In genomic region chr7:57210212-57210611, GRCh38 we compare ENCODE assay signal across 19 cellular contexts.
A peak's percentile ranks its signal among the peaks of the same experiment; 100 is the strongest.
DNase-seq lines count a peak whose midpoint lies in the region; ATAC-seq, FAIRE-seq and TF ChIP-seq lines count a peak whose summit lies in the region.
"Had no signal": no experiment of that assay in that cellular context is flagged by ENCODE, and none has a peak within 500 bp of the region (broad histone marks: within the 10 kb centered on the region; RNA-seq: fewer than 3 reads in every experiment).

No MANE protein-coding gene starts in this region.

- intact Hi-C loops in right lobe of liver (cut with DNase I): no loop called here
- intact Hi-C loops in HepG2 (cut with micrococcal nuclease; ENCODE audit: unreplicated experiment): no loop called here
- intact Hi-C loops in lower lobe of right lung (cut with DNase I): no loop called here
- intact Hi-C loops in spleen (cut with DNase I; ENCODE audit: low total_unique reads): no loop called here
- intact Hi-C loops in activated CD4-positive, alpha-beta T cell treated with anti-CD3 and anti-CD28 coated beads, Interleukin-2, amount 10 ng/mL, durations not matched to agents 24 days and 14 days (cut with micrococcal nuclease): no loop called here

- H3K36me3 Mint-ChIP-seq in activated CD4-positive, alpha-beta T cell treated with anti-CD3 and anti-CD28 coated beads, Interleukin-2, amount 10 ng/mL, durations not matched to agents 24 days and 14 days (ENCODE audit: low read depth): peaks cover under 1% of the 10 kb centered on the region

- POLR2A ChIA-PET in HepG2 (lab: Yijun Ruan, JAX): no interaction called here

- no peak overlapping the region for H3K9ac ChIP-seq in HepG2 (ENCODE audit: insufficient read depth, low read depth, low read length)

- H3K27ac ChIP-seq in right lobe of liver (no peak overlapping the region), HepG2 (ENCODE audit: extremely low read length, insufficient read depth, low read length) (no peak overlapping the region), lower lobe of right lung (no peak overlapping the region), spleen (no peak overlapping the region)

- H3K4me2 ChIP-seq in HepG2 (ENCODE audit: low read depth, low read length): no peak overlapping the region
- H3K4me2 ChIP-seq: GM23338 had no signal

- no peaks in the 10 kb centered on the region for H3K9me3 ChIP-seq in right lobe of liver
- H3K9me3 ChIP-seq in HepG2 (ENCODE audit: low read length): peaks cover 91% of the 10 kb centered on the region
- no peaks in the 10 kb centered on the region for H3K9me3 ChIP-seq in lower lobe of right lung
- H3K9me3 ChIP-seq in spleen: peaks cover 0 to 99% (median 31%) of the 10 kb centered on the region in 8 donors

- H3K36me3 ChIP-seq in right lobe of liver (no peaks in the 10 kb centered on the region), HepG2 (replicated peaks in 1 of 2; ENCODE audit: control insufficient read depth in 1 of 2, insufficient read depth in 2 of 2, low read length in 2 of 2) (no peaks in the 10 kb centered on the region), lower lobe of right lung (no peaks in the 10 kb centered on the region), spleen (no peaks in the 10 kb centered on the region)

- no peaks in the 10 kb centered on the region for H3K4me1 ChIP-seq in right lobe of liver
- no peaks in the 10 kb centered on the region for H3K4me1 ChIP-seq in HepG2 (ENCODE audit: insufficient read depth, low read length)
- H3K4me1 ChIP-seq in lower lobe of right lung: no peaks in the 10 kb centered on the region
- H3K4me1 ChIP-seq in spleen: no peaks in the 10 kb centered on the region

- WGBS in right lobe of liver (ENCODE audit: insufficient coverage, low coverage, low lambda C conversion rate, missing lambda C conversion rate): 80% methylated on average over 1 of the region's 3 CpGs
- WGBS in HepG2 (ENCODE audit: low lambda C conversion rate): 0% methylated on average over 3 of the region's 3 CpGs
- 74 to 94% (median 80%) methylated on average over 3 of the region's 3 CpGs for WGBS in spleen, 5 donors

- no peak for TF ChIP-seq RAD21 in HepG2 (CRISPR knock-in tag; IDR thresholded peaks at IDR 0.05)

- no peak overlapping the region for H3K4me3 ChIP-seq in right lobe of liver
- H3K4me3 ChIP-seq in HepG2 (replicated peaks in 1 of 3; ENCODE audit: insufficient read depth in 1 of 3, low read depth in 2 of 3, low read length in 3 of 3): no peak overlapping the region
- no peak overlapping the region for H3K4me3 ChIP-seq in lower lobe of right lung
- H3K4me3 ChIP-seq in spleen: no peak overlapping the region
- H3K4me3 ChIP-seq: GM23338 had no signal

- no peak overlapping the region for H3K4me3 Mint-ChIP-seq in activated CD4-positive, alpha-beta T cell treated with anti-CD3 and anti-CD28 coated beads, Interleukin-2, amount 10 ng/mL, durations not matched to agents 24 days and 14 days
- H3K4me3 Mint-ChIP-seq: CD4-positive, alpha-beta memory T cell; GM23338; H9 had no signal

- in situ Hi-C loops in HepG2 (cut with HindIII; ENCODE audit: extremely low pct_ligation_motif_present, low pct_unique_long_range_greater_than_20kb): no loop called here

- CTCF ChIA-PET in HepG2 (lab: Yijun Ruan, JAX; ENCODE audit: low intra/inter-chr PET ratio, low total read pairs): no interaction called here

- no peak for FAIRE-seq in HepG2 (lab: Jason Lieb, UNC)
- FAIRE-seq: GM12891, GM18507 had no signal

- no peak for TF ChIP-seq POLR2A in right lobe of liver (IDR thresholded peaks at IDR 0.05)
- no peak for TF ChIP-seq POLR2A in HepG2 (IDR thresholded peaks at IDR 0.05; ENCODE audit: insufficient read depth in 1 of 2, low read depth in 2 of 2, low read length in 2 of 2)
- TF ChIP-seq POLR2A in spleen (IDR thresholded peaks at IDR 0.05): no peak

- TF ChIP-seq EP300 in HepG2 (IDR thresholded peaks at IDR 0.05; ENCODE audit: low read depth in 2 of 2, low read length in 2 of 2) (no peak), HepG2 (CRISPR knock-in tag; IDR thresholded peaks at IDR 0.05; ENCODE audit: borderline replicate concordance) (no peak)

- H2AFZ ChIP-seq in HepG2 (ENCODE audit: low read length): no peak overlapping the region
- H2AFZ ChIP-seq: GM23338 had no signal

- no peaks in the 10 kb centered on the region for H3K4me1 Mint-ChIP-seq in activated CD4-positive, alpha-beta T cell treated with anti-CD3 and anti-CD28 coated beads, Interleukin-2, amount 10 ng/mL, durations not matched to agents 24 days and 14 days
- H3K4me1 Mint-ChIP-seq: CD4-positive, alpha-beta memory T cell; GM23338; H9 had no signal

- no peak for ATAC-seq in right lobe of liver
- no peak for ATAC-seq in HepG2
- no peak for ATAC-seq in lower lobe of right lung
- ATAC-seq: GM23338, HCT116 had no signal

- no peaks in the 10 kb centered on the region for H3K27me3 ChIP-seq in right lobe of liver
- H3K27me3 ChIP-seq in HepG2 (ENCODE audit: control insufficient read depth in 1 of 2, insufficient read depth in 2 of 2, low read length in 2 of 2): no peaks in the 10 kb centered on the region
- no peaks in the 10 kb centered on the region for H3K27me3 ChIP-seq in lower lobe of right lung (ENCODE audit: low read depth)
- H3K27me3 ChIP-seq in spleen (replicated peaks in 1 of 7): no peaks in the 10 kb centered on the region

- BruUV-seq in HepG2 (replicated peaks; lab: Mats Ljungman, UMichigan): no TSS peak

- DNase-seq in right lobe of liver (peak in 2 of 3 donors; percentile 2 to 23), HepG2 (ENCODE audit: low spot score) (no peak), lower lobe of right lung (peak; percentile 2), spleen (peak; percentile 43), cortex of kidney (lab: John Stamatoyannopoulos, UW) (no peak), NCI-H1694 treated with DMSO at 0.1 percent for 48 hours (lab: John Stamatoyannopoulos, UW) (no peak)
- DNase-seq in activated CD4-positive, alpha-beta T cell treated with anti-CD3 and anti-CD28 coated beads, Interleukin-2, amount 10 ng/mL, durations not matched to agents 24 days and 14 days: no peak
- DNase-seq: C1 segment of cervical spinal cord; Calu3; CD4-positive, alpha-beta memory T cell; COR-L47; DMS53; DMS79 treated with DMSO at 0.1 percent for 48 hours; GF-D8; H9 had no signal

- no peak overlapping the region for H3K27ac Mint-ChIP-seq in activated CD4-positive, alpha-beta T cell treated with anti-CD3 and anti-CD28 coated beads, Interleukin-2, amount 10 ng/mL, durations not matched to agents 24 days and 14 days
- H3K27ac Mint-ChIP-seq: CD4-positive, alpha-beta memory T cell; GM23338; H9 had no signal

- TF ChIP-seq CTCF in right lobe of liver (IDR thresholded peaks at IDR 0.05) (no peak), HepG2 (CRISPR knock-in tag; IDR thresholded peaks at IDR 0.05) (no peak), lower lobe of right lung (IDR thresholded peaks at IDR 0.05) (no peak), spleen (IDR thresholded peaks at IDR 0.05 in 8 of 11, conservative IDR thresholded peaks at IDR 0.05 in 3 of 11) (no peak)

- peaks cover 27% of the 10 kb centered on the region for H3K9me3 Mint-ChIP-seq in activated CD4-positive, alpha-beta T cell treated with anti-CD3 and anti-CD28 coated beads, Interleukin-2, amount 10 ng/mL, durations not matched to agents 24 days and 14 days

- H3K27me3 Mint-ChIP-seq in activated CD4-positive, alpha-beta T cell treated with anti-CD3 and anti-CD28 coated beads, Interleukin-2, amount 10 ng/mL, durations not matched to agents 24 days and 14 days: no peaks in the 10 kb centered on the region
- H3K27me3 Mint-ChIP-seq: CD4-positive, alpha-beta memory T cell had no signal

- H3K79me2 ChIP-seq in HepG2 (ENCODE audit: insufficient read depth, low read length): no peaks in the 10 kb centered on the region

- H4K20me1 ChIP-seq in HepG2 (ENCODE audit: insufficient read depth, low read length): no peaks in the 10 kb centered on the region

TF ChIP-seq in HepG2, 621 proteins besides CTCF, POLR2A, EP300 and RAD21:
- no peak for TF ChIP-seq ZNF614 (CRISPR knock-in tag; IDR thresholded peaks at IDR 0.05; ENCODE audit: borderline replicate concordance)
- TF ChIP-seq MIER2 (CRISPR knock-in tag; IDR thresholded peaks at IDR 0.05): no peak
TF ChIP-seq in HepG2: peak in this region for 0.

Comparison
In these comparisons a context has a peak if more than half of its experiments do, and no peak if none do; other contexts are left out.
1. DNase-seq: peak in right lobe of liver (2 of 3), lower lobe of right lung (single experiment) and spleen (single experiment); none in HepG2 (single experiment), cortex of kidney (single experiment), activated CD4-positive, alpha-beta T cell treated with anti-CD3 and anti-CD28 coated beads, Interleukin-2, amount 10 ng/mL, durations not matched to agents 24 days and 14 days (single experiment) and NCI-H1694 treated with DMSO at 0.1 percent for 48 hours (single experiment).